Comparison of ENCODE assay signal across 1 cellular context in the genomic region with DNA sequence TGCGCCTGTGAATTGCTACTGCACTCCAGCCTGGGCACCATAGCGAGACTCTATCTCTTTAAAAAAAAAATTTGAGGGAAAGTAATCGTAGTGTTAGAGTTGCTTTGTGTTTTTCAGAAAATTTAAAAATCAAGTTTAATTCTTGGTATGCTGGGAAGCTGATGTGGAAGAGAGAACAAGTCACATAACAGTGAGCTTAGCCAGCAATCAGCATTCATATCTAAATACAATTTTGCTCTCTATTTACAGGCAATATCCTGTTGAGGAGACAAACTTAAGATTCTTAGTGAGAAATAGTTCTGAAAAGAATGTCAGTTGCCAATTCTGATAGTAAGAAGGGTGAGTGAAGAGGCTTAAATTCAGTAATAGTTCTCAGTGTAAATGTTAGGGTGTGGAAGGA.
TF ChIP-seq lines count a peak whose summit lies in the region.

No MANE protein-coding gene starts in this region.

TF ChIP-seq in IMR-90, 13 proteins besides CTCF, POLR2A, EP300 and RAD21:
- TF ChIP-seq RFX5 (IDR thresholded peaks at IDR 0.05; ENCODE audit: low read depth, low read length) (no peak), CEBPB (IDR thresholded peaks at IDR 0.05; ENCODE audit: low read depth, low read length) (no peak), FOS (IDR thresholded peaks at IDR 0.05; ENCODE audit: low read depth, low read length) (no peak), SMC3 (IDR thresholded peaks at IDR 0.05; ENCODE audit: low read depth, low read length) (no peak), RCOR1 (IDR thresholded peaks at IDR 0.05; ENCODE audit: insufficient replicate concordance, low read length) (no peak), NFE2L2 (IDR thresholded peaks at IDR 0.05; ENCODE audit: low read depth, low read length) (no peak), CHD1 (IDR thresholded peaks at IDR 0.05; ENCODE audit: low read depth, low read length) (no peak), MAFK (IDR thresholded peaks at IDR 0.05; ENCODE audit: low read depth, low read length) (no peak), USF2 (IDR thresholded peaks at IDR 0.05; ENCODE audit: low read depth, low read length) (no peak), BHLHE40 (IDR thresholded peaks at IDR 0.05; ENCODE audit: low read depth, low read length) (no peak), MXI1 (IDR thresholded peaks at IDR 0.05; ENCODE audit: borderline replicate concordance, low read depth, low read length) (no peak), MAZ (IDR thresholded peaks at IDR 0.05; ENCODE audit: borderline replicate concordance, low read depth, low read length) (no peak)
- TF ChIP-seq, protein P1, sequence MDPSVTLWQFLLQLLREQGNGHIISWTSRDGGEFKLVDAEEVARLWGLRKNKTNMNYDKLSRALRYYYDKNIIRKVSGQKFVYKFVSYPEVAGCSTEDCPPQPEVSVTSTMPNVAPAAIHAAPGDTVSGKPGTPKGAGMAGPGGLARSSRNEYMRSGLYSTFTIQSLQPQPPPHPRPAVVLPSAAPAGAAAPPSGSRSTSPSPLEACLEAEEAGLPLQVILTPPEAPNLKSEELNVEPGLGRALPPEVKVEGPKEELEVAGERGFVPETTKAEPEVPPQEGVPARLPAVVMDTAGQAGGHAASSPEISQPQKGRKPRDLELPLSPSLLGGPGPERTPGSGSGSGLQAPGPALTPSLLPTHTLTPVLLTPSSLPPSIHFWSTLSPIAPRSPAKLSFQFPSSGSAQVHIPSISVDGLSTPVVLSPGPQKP (IDR thresholded peaks at IDR 0.05; ENCODE audit: borderline replicate concordance, low read depth, low read length), result no peak
